1 cellular context compared by ENCODE assay signal in genomic region chr20:46893877-46894578, GRCh38.
TF ChIP-seq lines count a peak whose summit lies in the region.

No MANE protein-coding gene starts in this region.

TF ChIP-seq in H1, 55 proteins besides CTCF, POLR2A, EP300 and RAD21 (continued from another document):
- TF ChIP-seq CBX8 (IDR thresholded peaks at IDR 0.05; ENCODE audit: borderline replicate concordance, low read depth, low read length), result no peak
- TF ChIP-seq KDM1A (IDR thresholded peaks at IDR 0.05; ENCODE audit: borderline replicate concordance, low read length), result 0 out of 2 replicates have a peak, but pooled peaks have one; percentile 62
- TF ChIP-seq PHF8 (conservative IDR thresholded peaks at IDR 0.05; ENCODE audit: low read depth, low read length), result no peak
- no peak for TF ChIP-seq ZNF274 (IDR thresholded peaks at IDR 0.05; ENCODE audit: borderline replicate concordance, extremely low read depth, low read length)
